ENCODE assay signal across 8 cellular contexts in the genomic region with DNA sequence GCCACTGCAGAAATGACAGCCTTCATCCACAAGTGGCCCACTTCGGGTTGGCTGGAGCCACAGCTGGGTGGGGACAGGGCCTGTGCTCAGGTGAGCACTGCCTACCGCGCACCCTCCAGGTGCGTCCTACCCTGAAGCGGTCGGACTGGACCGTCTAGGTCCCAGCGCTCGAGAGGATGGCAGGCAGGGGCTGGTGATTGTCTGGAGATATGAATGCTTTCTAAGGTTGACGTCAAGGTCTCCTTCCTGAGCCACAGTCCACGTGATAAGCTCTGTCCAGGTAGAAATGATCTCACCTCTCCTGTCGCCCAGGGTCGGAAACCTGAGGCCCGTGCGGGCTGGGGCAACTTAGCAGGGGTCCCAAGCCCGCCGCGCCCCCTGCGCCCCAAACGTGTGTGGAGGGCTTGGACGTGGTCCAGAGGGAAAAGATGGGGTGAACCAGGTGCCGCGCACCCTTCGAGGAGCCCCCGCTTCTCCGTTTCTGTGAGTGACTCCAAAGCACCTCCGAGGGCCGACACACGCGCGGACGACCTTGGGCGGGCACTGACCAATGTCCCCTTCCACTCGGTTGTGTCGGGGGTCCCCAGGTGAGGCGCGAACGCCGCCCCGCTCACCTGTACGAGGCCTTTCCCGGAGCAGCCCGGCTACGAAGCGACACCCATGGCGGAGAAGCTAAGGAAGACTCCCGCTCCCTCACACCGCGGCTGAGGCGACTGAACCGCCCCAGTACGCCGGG. TPM values are rescaled to one million over a fixed set of nuclear protein-coding genes. Genes with fewer than 3 reads are reported as not detected.
A peak's percentile ranks its signal among the peaks of the same experiment; 100 is the strongest.
DNase-seq lines count a peak whose midpoint lies in the region; ATAC-seq and TF ChIP-seq lines count a peak whose summit lies in the region.

No MANE protein-coding gene starts in this region.

- H3K27me3 ChIP-seq in ACC112 (ENCODE audit: insufficient read depth, low read length): peaks cover 6% of the 10 kb centered on the region; the same call in 1 of the 2 replicates

- peak overlapping the region; percentile 95 for H3K27ac Mint-ChIP-seq in progenitor cell of endocrine pancreas

- H3K4me3 Mint-ChIP-seq in progenitor cell of endocrine pancreas (ENCODE audit: low read depth): peak overlapping the region; percentile 83

- H3K4me1 ChIP-seq in ACC112 (ENCODE audit: control insufficient read depth, insufficient read depth, low read length, unreplicated experiment): peaks cover 6% of the 10 kb centered on the region

- no peak for TF ChIP-seq CTCF in fibroblast of pulmonary artery (IDR thresholded peaks at IDR 0.05; ENCODE audit: low read length, missing control alignments)
- no peak for TF ChIP-seq CTCF in progenitor cell of endocrine pancreas (IDR thresholded peaks at IDR 0.05; ENCODE audit: unreplicated experiment)

- no peak overlapping the region for H3K27ac ChIP-seq in ACC112 (ENCODE audit: low read depth, low read length)

- ATAC-seq in GM21723 (IDR thresholded peaks at IDR 0.05; ENCODE audit: unreplicated experiment) (peak; percentile 3), GM19328 (IDR thresholded peaks at IDR 0.05; ENCODE audit: unreplicated experiment) (no peak)

- no peaks in the 10 kb centered on the region for H3K36me3 ChIP-seq in ACC112 (ENCODE audit: insufficient read depth, low read length)

- H3K4me1 Mint-ChIP-seq in progenitor cell of endocrine pancreas (ENCODE audit: low read depth): peaks cover 25% of the 10 kb centered on the region

- H3K36me3 Mint-ChIP-seq in progenitor cell of endocrine pancreas (ENCODE audit: insufficient read depth): peaks cover 1% of the 10 kb centered on the region

- H2AFZ ChIP-seq in ACC112 (ENCODE audit: low read length, unreplicated experiment): peak overlapping the region; percentile 49

- H3K27me3 Mint-ChIP-seq in progenitor cell of endocrine pancreas: no peaks in the 10 kb centered on the region

- H3K79me2 ChIP-seq in ACC112 (ENCODE audit: control insufficient read depth, insufficient read depth, low read length, unreplicated experiment): no peaks in the 10 kb centered on the region

- H3K9me3 Mint-ChIP-seq in progenitor cell of endocrine pancreas (ENCODE audit: low read depth): no peaks in the 10 kb centered on the region

- DNase-seq in SK-N-DZ (ENCODE audit: low spot score) (peak; percentile 17), fibroblast of pulmonary artery (ENCODE audit: low read depth) (no peak), progenitor cell of endocrine pancreas (ENCODE audit: low spot score, unreplicated experiment) (peak; percentile 23), NCI-H1436 (lab: John Stamatoyannopoulos, UW) (no peak)
- no peak for DNase-seq in stimulated activated naive CD4-positive, alpha-beta T cell treated with Interleukin-2 at 50 U/mL for 16 hours (lab: John Stamatoyannopoulos, UW)

- H3K4me3 ChIP-seq in ACC112 (ENCODE audit: low read depth, low read length): peak overlapping the region; percentile 80
- H3K4me3 ChIP-seq in fibroblast of pulmonary artery (replicated peaks; ENCODE audit: low read depth, low read length): peak overlapping the region; percentile 70

RNA-seq across cellular contexts. Expression of gene DOP1B, which starts 0.9 kb away (rescaled TPM):
- 5.4 and 7.7 TPM in 2 replicates for polyA plus RNA-seq in SK-N-DZ (2014; cell fraction: cytosol; rRNA removed)
- polyA plus RNA-seq in SK-N-DZ (2014; cell fraction: nucleus; rRNA removed): 2.1 and 3.5 TPM in 2 replicates
- 47.7 and 57.4 TPM in 2 replicates for total RNA-seq in progenitor cell of endocrine pancreas

RNA-seq across cellular contexts. Expression of gene CBR3, which starts 20.9 kb away (rescaled TPM):
- polyA plus RNA-seq in SK-N-DZ (2014; cell fraction: cytosol; rRNA removed): 0.58 and 0.92 TPM in 2 replicates
- polyA plus RNA-seq in SK-N-DZ (2014; cell fraction: nucleus; rRNA removed): not detected in 2 replicates
- total RNA-seq in progenitor cell of endocrine pancreas: not detected in 2 replicates

Comparison
In these comparisons a context has a peak if more than half of its experiments do, and no peak if none do; other contexts are left out.
1. DNase-seq: peak in SK-N-DZ (single experiment) and progenitor cell of endocrine pancreas (single experiment); none in fibroblast of pulmonary artery (single experiment), NCI-H1436 (single experiment) and stimulated activated naive CD4-positive, alpha-beta T cell treated with Interleukin-2 at 50 U/mL for 16 hours (single experiment).